9 cellular contexts compared by ENCODE assay signal in genomic region chr3:42701371-42702065, GRCh38. TPM values are rescaled to one million over a fixed set of nuclear protein-coding genes. Genes with fewer than 3 reads are reported as not detected.
DNase-seq lines count a peak whose midpoint lies in the region; ATAC-seq, FAIRE-seq and TF ChIP-seq lines count a peak whose summit lies in the region.
"Had no signal": no experiment of that assay in that cellular context is flagged by ENCODE, and none has a peak within 500 bp of the region (broad histone marks: within the 10 kb centered on the region; RNA-seq: fewer than 3 reads in every experiment).

No MANE protein-coding gene starts in this region.

- H3K27ac ChIP-seq in SJCRH30 (no peak overlapping the region), left ventricle myocardium inferior (replicated peaks) (peak overlapping the region; percentile 98), gastrocnemius medialis (peak overlapping the region; percentile 94 to 100 (median 99))
- H3K27ac ChIP-seq: ovary had no signal

- ATAC-seq in gastrocnemius medialis: peak; percentile 44 to 52
- ATAC-seq in GM21381 (IDR thresholded peaks at IDR 0.05; ENCODE audit: unreplicated experiment): no peak
- no peak for ATAC-seq in GM18502 (IDR thresholded peaks at IDR 0.05; ENCODE audit: poor library complexity, unreplicated experiment)

- TF ChIP-seq POLR2A in H54 (IDR thresholded peaks at IDR 0.05; ENCODE audit: low read depth, low read length): no peak
- peak; percentile 84 to 92 for TF ChIP-seq POLR2A in gastrocnemius medialis (IDR thresholded peaks at IDR 0.05)

- no peak for TF ChIP-seq CTCF in left ventricle myocardium inferior (IDR thresholded peaks at IDR 0.05; ENCODE audit: borderline replicate concordance)
- peak in 2 of 5 experiments; percentile 7 to 12 for TF ChIP-seq CTCF in gastrocnemius medialis (IDR thresholded peaks at IDR 0.05 in 4 of 5, conservative IDR thresholded peaks at IDR 0.05 in 1 of 5)

- H3K27me3 ChIP-seq in SJCRH30 (no peaks in the 10 kb centered on the region), left ventricle myocardium inferior (ENCODE audit: low read depth) (peaks cover 13% of the 10 kb centered on the region), gastrocnemius medialis (no peaks in the 10 kb centered on the region)
- H3K27me3 ChIP-seq: ovary had no signal

- no peaks in the 10 kb centered on the region for H3K36me3 ChIP-seq in SJCRH30
- no peaks in the 10 kb centered on the region for H3K36me3 ChIP-seq in left ventricle myocardium inferior
- no peaks in the 10 kb centered on the region for H3K36me3 ChIP-seq in gastrocnemius medialis
- H3K36me3 ChIP-seq: ovary had no signal

- DNase-seq in H54 (ENCODE audit: insufficient read length, low spot score) (peak; percentile 83), SJCRH30 (peak; percentile 66 to 74), left ventricle myocardium inferior (peak; percentile 84), gastrocnemius medialis (peak; percentile 87 to 96), NCI-H2081 treated with DMSO at 0.1 percent for 48 hours (lab: John Stamatoyannopoulos, UW) (no peak)
- DNase-seq in activated naive CD4-positive, alpha-beta T cell treated with Interleukin-2 at 50 U/mL for 16 hours: peak; percentile 56

- H3K4me1 ChIP-seq in SJCRH30 (no peaks in the 10 kb centered on the region; the same call in 1 of the 2 replicates), left ventricle myocardium inferior (peaks cover 69% of the 10 kb centered on the region), gastrocnemius medialis (peaks cover 64 to 65% of the 10 kb centered on the region in 2 donors)

- H3K4me3 ChIP-seq in SJCRH30: no peak overlapping the region
- H3K4me3 ChIP-seq in left ventricle myocardium inferior: peak overlapping the region; percentile 67
- H3K4me3 ChIP-seq in gastrocnemius medialis: peak overlapping the region; percentile 39 to 61 (median 54)
- H3K4me3 ChIP-seq: ovary had no signal

- in situ Hi-C loops in gastrocnemius medialis (cut with MboI; ENCODE audit: low sequenced_read_pairs in 4 of 4): loop anchor here in 1 of 4 donors (5.0 kb wide), 1 partner anchor 41 kb away; no protein-coding TSS in a partner anchor

- H3K9me3 ChIP-seq in SJCRH30 (replicated peaks) (no peaks in the 10 kb centered on the region), left ventricle myocardium inferior (replicated peaks) (no peaks in the 10 kb centered on the region), gastrocnemius medialis (no peaks in the 10 kb centered on the region)
- H3K9me3 ChIP-seq: ovary had no signal

- intact Hi-C loops in left ventricle myocardium inferior (cut with micrococcal nuclease): no loop called here
- intact Hi-C loops in gastrocnemius medialis (cut with DNase I; ENCODE audit: low total_unique reads): loop anchor here (1.0 to 5.0 kb wide), 5 partner anchors 17 to 99 kb away; partner anchors contain the start of genes KLHL40 and NKTR

- no peak for FAIRE-seq in H54 (lab: Jason Lieb, UNC)

RNA-seq across cellular contexts. Expression of gene HHATL, which starts 1.1 kb away (rescaled TPM):
- total RNA-seq in SJCRH30 (2014; rRNA removed; shearing (Covaris generic)): not detected in 2 replicates
- total RNA-seq in left ventricle myocardium inferior (552 TPM), gastrocnemius medialis (100 to 1,000 TPM in 2 of 4 donors, 10 to 100 TPM in 2; 78.0 to 309 (median 164) TPM)

RNA-seq across cellular contexts. Expression of gene KLHL40, which starts 16.2 kb away (rescaled TPM):
- total RNA-seq in SJCRH30 (2014; rRNA removed; shearing (Covaris generic)): 0.59 and 0.71 TPM in 2 replicates
- total RNA-seq in left ventricle myocardium inferior (0.22 TPM), gastrocnemius medialis (100 to 1,000 TPM; 197 to 682 (median 397) TPM)
- total RNA-seq: ovary had no signal

RNA-seq across cellular contexts. Expression of gene ZBTB47, which starts 48.0 kb away (rescaled TPM):
- total RNA-seq in SJCRH30 (2014; rRNA removed; shearing (Covaris generic)): 3.5 and 4.0 TPM in 2 replicates
- 118 TPM for total RNA-seq in left ventricle myocardium inferior
- total RNA-seq in gastrocnemius medialis: 100 to 1,000 TPM; 141 to 256 (median 167) TPM

Comparison
In these comparisons a context has a peak if more than half of its experiments do, and no peak if none do; other contexts are left out.
1. ATAC-seq: peak in gastrocnemius medialis (2 of 2); none in GM21381 (single experiment) and GM18502 (single experiment).
2. RNA of gene HHATL, which starts 1.1 kb away (total RNA-seq): 552 TPM in left ventricle myocardium inferior (single experiment) and 78.0 to 309 TPM in gastrocnemius medialis; not detected in SJCRH30; every median in the first group is over 10 times any median in the second.
3. RNA of gene KLHL40, which starts 16.2 kb away (total RNA-seq): 197 to 682 TPM in gastrocnemius medialis; 0.59 to 0.71 TPM in SJCRH30 and 0.22 TPM in left ventricle myocardium inferior (single experiment); every median in the first group is over 100 times any median in the second.
4. RNA of gene ZBTB47, which starts 48.0 kb away (total RNA-seq): 141 to 256 TPM in gastrocnemius medialis and 118 TPM in left ventricle myocardium inferior (single experiment); 3.5 to 4.0 TPM in SJCRH30; every median in the first group is over 10 times any median in the second.